In the genomic region with DNA sequence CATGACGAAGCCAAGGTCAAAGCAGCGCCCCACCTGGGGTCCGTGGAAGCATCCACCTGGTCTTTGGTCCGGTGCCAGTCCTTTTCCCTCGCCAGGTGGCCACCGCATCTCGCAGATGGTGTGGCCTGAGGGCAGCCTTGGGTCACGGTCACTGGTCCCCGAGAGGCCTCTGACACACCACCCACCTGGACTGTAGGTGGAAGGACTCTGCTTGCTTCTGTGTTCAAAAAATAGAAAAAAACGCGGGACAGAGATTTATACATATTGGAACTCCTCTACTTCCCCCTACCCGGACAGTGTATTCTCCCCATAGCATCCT, we compare ENCODE assay signal across 8 cellular contexts. TPM values are rescaled to one million over a fixed set of nuclear protein-coding genes. Genes with fewer than 3 reads are reported as not detected.
DNase-seq lines count a peak whose midpoint lies in the region; TF ChIP-seq lines count a peak whose summit lies in the region.

No MANE protein-coding gene starts in this region.

- WGBS in GM23248 (ENCODE audit: low coverage in 1 of 2, low lambda C conversion rate in 2 of 2, missing lambda C conversion rate in 2 of 2), 2 experiments: 18% methylated on average over 12 of the region's 12 CpGs
- 28% methylated on average over 12 of the region's 12 CpGs for WGBS in hepatocyte (ENCODE audit: low lambda C conversion rate, missing lambda C conversion rate)
- WGBS in suprapubic skin: 14% methylated on average over 8 of the region's 12 CpGs

- TF ChIP-seq CTCF in hepatocyte (IDR thresholded peaks at IDR 0.05; ENCODE audit: poor library complexity): no peak
- no peak for TF ChIP-seq CTCF in suprapubic skin (IDR thresholded peaks at IDR 0.05)

- no peak for TF ChIP-seq POLR2A in suprapubic skin (IDR thresholded peaks at IDR 0.05)

- peaks cover 12% of the 10 kb centered on the region; the same call in 1 of the 2 replicates for H3F3A ChIP-seq in GM23248 (ENCODE audit: insufficient read depth)

- peaks cover 49% of the 10 kb centered on the region for H3K4me1 ChIP-seq in CD8-positive, alpha-beta memory T cell (ENCODE audit: insufficient read depth, low read length)
- peaks cover 9% of the 10 kb centered on the region for H3K4me1 ChIP-seq in GM23248 (ENCODE audit: insufficient read depth)
- no peaks in the 10 kb centered on the region for H3K4me1 ChIP-seq in SJCRH30
- H3K4me1 ChIP-seq in hepatocyte (ENCODE audit: insufficient read depth): no peaks in the 10 kb centered on the region
- peaks cover 26% of the 10 kb centered on the region for H3K4me1 ChIP-seq in suprapubic skin

- POLR2A ChIA-PET in CD8-positive, alpha-beta memory T cell (lab: Charles Lee): interaction anchor here (0.5 to 2.3 kb wide), 5 partner anchors 11 to 204 kb away, joined by 3 to 9 read pairs (median 5); a partner anchor contains a TSS

- H3K27ac ChIP-seq in CD8-positive, alpha-beta memory T cell (ENCODE audit: low read depth, low read length): peak overlapping the region; percentile 71
- no peak overlapping the region for H3K27ac ChIP-seq in GM23248
- H3K27ac ChIP-seq in SJCRH30: no peak overlapping the region
- H3K27ac ChIP-seq in hepatocyte: peak overlapping the region; percentile 48
- H3K27ac ChIP-seq in suprapubic skin: peak overlapping the region; percentile 91

- H3K9me3 ChIP-seq in CD8-positive, alpha-beta memory T cell (ENCODE audit: low read length): no peaks in the 10 kb centered on the region
- H3K9me3 ChIP-seq in GM23248 (ENCODE audit: low read depth) (no peaks in the 10 kb centered on the region), SJCRH30 (replicated peaks) (no peaks in the 10 kb centered on the region), hepatocyte (ENCODE audit: low read depth) (no peaks in the 10 kb centered on the region), suprapubic skin (no peaks in the 10 kb centered on the region)

- peak overlapping the region; percentile 97 to 100 (median 99) for H3K4me3 Mint-ChIP-seq in CD8-positive, alpha-beta memory T cell

- no peaks in the 10 kb centered on the region for H4K20me1 ChIP-seq in GM23248 (ENCODE audit: insufficient read depth)
- no peaks in the 10 kb centered on the region for H4K20me1 ChIP-seq in hepatocyte (ENCODE audit: insufficient read depth, poor library complexity, severe bottlenecking)

- DNase-seq in CD8-positive, alpha-beta memory T cell: no peak
- DNase-seq in GM23248 (no peak), SJCRH30 (no peak), hepatocyte (ENCODE audit: low spot score) (no peak), suprapubic skin (ENCODE audit: low spot score in 2 of 2) (no peak), OCI-M1 (lab: John Stamatoyannopoulos, UW) (no peak), mucosa of gallbladder (ENCODE audit: low spot score) (no peak)
- no peak for DNase-seq in activated CD4-positive, alpha-beta T cell treated with anti-CD3 and anti-CD28 coated beads, Interleukin-2, amount 50 U/mL, for 48 hours

- H3K27me3 Mint-ChIP-seq in CD8-positive, alpha-beta memory T cell: no peaks in the 10 kb centered on the region

- CTCF ChIA-PET in CD8-positive, alpha-beta memory T cell (lab: Charles Lee): interaction anchor here (0.9 to 3.6 kb wide), 8 partner anchors 11 to 116 kb away, joined by 3 to 17 read pairs (median 4); a partner anchor contains a TSS

- H3K4me3 ChIP-seq in CD8-positive, alpha-beta memory T cell (ENCODE audit: low read length): peak overlapping the region; percentile 81
- peak overlapping the region; percentile 93 for H3K4me3 ChIP-seq in GM23248
- peak overlapping the region; percentile 79 for H3K4me3 ChIP-seq in SJCRH30
- H3K4me3 ChIP-seq in hepatocyte: no peak overlapping the region
- H3K4me3 ChIP-seq in suprapubic skin: peak overlapping the region; percentile 93

- H3K4me1 Mint-ChIP-seq in CD8-positive, alpha-beta memory T cell: peaks cover 41 to 62% (median 52%) of the 10 kb centered on the region in 3 donors

- H3K4me2 ChIP-seq in GM23248 (ENCODE audit: unreplicated experiment) (peak overlapping the region; percentile 52), hepatocyte (peak overlapping the region; percentile 79)

- no peaks in the 10 kb centered on the region for H3K36me3 ChIP-seq in CD8-positive, alpha-beta memory T cell (ENCODE audit: insufficient read depth, low read length)
- H3K36me3 ChIP-seq in GM23248 (ENCODE audit: low read depth) (no peaks in the 10 kb centered on the region), SJCRH30 (no peaks in the 10 kb centered on the region), hepatocyte (replicated peaks; ENCODE audit: insufficient read depth, low read depth) (no peaks in the 10 kb centered on the region), suprapubic skin (no peaks in the 10 kb centered on the region)

- in situ Hi-C loops in GM23248 (cut with MboI): no loop called here

- no peaks in the 10 kb centered on the region for H3K9me3 Mint-ChIP-seq in CD8-positive, alpha-beta memory T cell

- peaks cover 0 to 15% (median 3%) of the 10 kb centered on the region in 3 donors for H3K36me3 Mint-ChIP-seq in CD8-positive, alpha-beta memory T cell

- peak overlapping the region; percentile 49 to 95 (median 86) for H3K27ac Mint-ChIP-seq in CD8-positive, alpha-beta memory T cell

- H3K27me3 ChIP-seq in CD8-positive, alpha-beta memory T cell (ENCODE audit: insufficient read depth, low read length, poor library complexity, severe bottlenecking): no peaks in the 10 kb centered on the region
- H3K27me3 ChIP-seq in GM23248 (replicated peaks; ENCODE audit: insufficient read depth) (no peaks in the 10 kb centered on the region), SJCRH30 (no peaks in the 10 kb centered on the region), hepatocyte (no peaks in the 10 kb centered on the region), suprapubic skin (no peaks in the 10 kb centered on the region)

- H2AFZ ChIP-seq in GM23248: peak overlapping the region; percentile 96
- peak overlapping the region; percentile 39 for H2AFZ ChIP-seq in hepatocyte

- TF ChIP-seq EP300 in suprapubic skin (IDR thresholded peaks at IDR 0.05): no peak

- no peak overlapping the region; the same call in 1 of the 2 replicates for H3K9ac ChIP-seq in GM23248

- peaks cover 28% of the 10 kb centered on the region for H3K79me2 ChIP-seq in GM23248 (ENCODE audit: insufficient read depth)
- H3K79me2 ChIP-seq in hepatocyte: peaks cover 29% of the 10 kb centered on the region

- no peaks in the 10 kb centered on the region for H3K9me2 ChIP-seq in GM23248 (ENCODE audit: insufficient read depth)
- H3K9me2 ChIP-seq in hepatocyte (replicated peaks; ENCODE audit: insufficient read depth): no peaks in the 10 kb centered on the region

RNA-seq across cellular contexts. Expression of a gene that starts 0.5 kb away (rescaled TPM):
- 10 to 100 TPM; 11.3 to 12.1 TPM for total RNA-seq in CD8-positive, alpha-beta memory T cell
- polyA plus RNA-seq in CD8-positive, alpha-beta memory T cell: 6.9 TPM
- total RNA-seq in GM23248 (2014; rRNA removed; shearing (Covaris generic)): 8.6 and 10.9 TPM in 2 replicates
- polyA plus RNA-seq in GM23248 (2016; fragmentation: Nextera tagmentation; extraction: Ambion mirVana) (5.2 and 6.3 TPM in 2 replicates), hepatocyte (2.6 and 2.7 TPM in 2 replicates)
- 2.2 and 2.4 TPM in 2 replicates for total RNA-seq in SJCRH30 (2014; rRNA removed; shearing (Covaris generic))
- total RNA-seq in hepatocyte (15.7 and 19.3 TPM in 2 replicates), suprapubic skin (10 to 100 TPM; 37.2 to 55.3 (median 45.6) TPM), mucosa of gallbladder (30.2 TPM)

Comparison
In these comparisons a context has a peak if more than half of its experiments do, and no peak if none do; other contexts are left out.
1. H3K27ac ChIP-seq: peak in CD8-positive, alpha-beta memory T cell (single experiment), hepatocyte (single experiment) and suprapubic skin (single experiment); none in GM23248 (single experiment) and SJCRH30 (single experiment).